24 cellular contexts compared by ENCODE assay signal in the genomic region with DNA sequence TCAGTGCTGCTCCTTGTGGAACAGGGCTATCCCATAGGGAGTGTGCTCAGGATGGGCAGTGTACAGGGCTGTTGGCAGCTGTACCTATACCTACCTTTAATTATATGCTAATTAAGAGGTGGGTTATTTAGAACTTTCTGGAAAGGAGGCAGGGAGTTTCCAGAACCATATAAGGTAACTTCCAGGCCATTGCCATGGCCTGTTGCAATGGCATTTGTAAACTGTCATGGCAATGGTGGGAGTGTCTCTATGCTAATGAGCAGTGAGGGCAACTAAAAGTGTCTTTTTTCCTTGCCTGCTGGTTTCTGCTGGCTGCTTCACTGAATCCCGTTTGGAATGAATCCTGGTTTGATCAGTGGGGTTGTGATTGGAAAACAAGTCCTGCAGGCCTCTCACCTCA. TPM values are rescaled to one million over a fixed set of nuclear protein-coding genes. Genes with fewer than 3 reads are reported as not detected.
DNase-seq lines count a peak whose midpoint lies in the region; FAIRE-seq and TF ChIP-seq lines count a peak whose summit lies in the region.
"Had no signal": no experiment of that assay in that cellular context is flagged by ENCODE, and none has a peak within 500 bp of the region (broad histone marks: within the 10 kb centered on the region; RNA-seq: fewer than 3 reads in every experiment).

No MANE protein-coding gene starts in this region.

- DNase-seq in CD14-positive monocyte (ENCODE audit: low spot score) (no peak), colonic mucosa (no peak), head of caudate nucleus (no peak), small intestine (no peak), sigmoid colon (no peak), NK-92 (lab: John Stamatoyannopoulos, UW; ENCODE audit: unreplicated experiment) (no peak)
- DNase-seq: 8988T, AML-193, C1 segment of cervical spinal cord, DMS79, KBM-7, MM.1S, NCI-H1105 treated with DMSO at 0.1 percent for 48 hours, NCI-H1694, NCI-H2081, NCI-H2171, NCI-H446, NCI-H526 treated with DMSO at 0.1 percent for 48 hours, PC-3, Right ventricle myocardium superior had no signal

- TF ChIP-seq RAD21 in Ishikawa (IDR thresholded peaks at IDR 0.05; ENCODE audit: low read depth), result no peak

- H3K27ac ChIP-seq in colonic mucosa (peak overlapping the region; percentile 12), mucosa of rectum (ENCODE audit: low read depth in 2 of 2, low read length in 2 of 2) (peak overlapping the region; percentile 33 to 52), small intestine (ENCODE audit: low read depth in 1 of 2, low read length in 1 of 2) (no peak overlapping the region), sigmoid colon (no peak overlapping the region)

- TF ChIP-seq EP300 in Ishikawa (IDR thresholded peaks at IDR 0.05; ENCODE audit: borderline replicate concordance) (no peak), sigmoid colon (IDR thresholded peaks at IDR 0.05) (no peak)

- intact Hi-C loops in CD14-positive monocyte (cut with micrococcal nuclease) (loop anchor here in 1 of 2 donors (5.0 kb wide), 1 partner anchor 46 kb away; no protein-coding TSS in a partner anchor), colonic mucosa (cut with DNase I) (no loop called here), head of caudate nucleus (cut with DNase I) (no loop called here), sigmoid colon (cut with DNase I) (no loop called here)

- no peak overlapping the region for H3K9ac ChIP-seq in colonic mucosa (ENCODE audit: low read depth in 2 of 2, low read length in 2 of 2)
- no peak overlapping the region for H3K9ac ChIP-seq in mucosa of rectum (ENCODE audit: low read depth in 1 of 2, low read length in 2 of 2)

- H3K27me3 ChIP-seq in colonic mucosa (no peaks in the 10 kb centered on the region), mucosa of rectum (ENCODE audit: control insufficient read depth in 2 of 2, insufficient read depth in 2 of 2, low read length in 2 of 2) (no peaks in the 10 kb centered on the region), small intestine (ENCODE audit: control insufficient read depth in 2 of 2, insufficient read depth in 2 of 2, low read length in 2 of 2) (no peaks in the 10 kb centered on the region), sigmoid colon (no peaks in the 10 kb centered on the region)

- no peaks in the 10 kb centered on the region for H3K36me3 ChIP-seq in colonic mucosa
- H3K36me3 ChIP-seq in mucosa of rectum (ENCODE audit: control insufficient read depth in 2 of 2, insufficient read depth in 2 of 2, low read length in 2 of 2), result no peaks in the 10 kb centered on the region
- H3K36me3 ChIP-seq in small intestine (ENCODE audit: control insufficient read depth in 2 of 2, insufficient read depth in 2 of 2, low read length in 2 of 2), result no peaks in the 10 kb centered on the region
- H3K36me3 ChIP-seq in sigmoid colon, result no peaks in the 10 kb centered on the region
- H3K36me3 ChIP-seq: HAP-1 had no signal

- no peak overlapping the region for H3K4me3 Mint-ChIP-seq in CD14-positive monocyte

- peaks cover 0 to under 1% (median 0%) of the 10 kb centered on the region in 3 donors for H3K27me3 Mint-ChIP-seq in CD14-positive monocyte (ENCODE audit: low read depth in 3 of 3)

- H3K9me3 Mint-ChIP-seq in CD14-positive monocyte, result no peaks in the 10 kb centered on the region

- no peak for FAIRE-seq in small intestine (lab: Jason Lieb, UNC)
- FAIRE-seq: HepG2 had no signal

- no peak for TF ChIP-seq POLR2A in sigmoid colon (IDR thresholded peaks at IDR 0.05)

- TF ChIP-seq CTCF in CD14-positive monocyte (IDR thresholded peaks at IDR 0.05) (no peak), colonic mucosa (IDR thresholded peaks at IDR 0.05) (no peak), sigmoid colon (IDR thresholded peaks at IDR 0.05) (no peak)

- H3K9me3 ChIP-seq in colonic mucosa, result no peaks in the 10 kb centered on the region
- H3K9me3 ChIP-seq in mucosa of rectum (ENCODE audit: control insufficient read depth in 2 of 2, low read length in 2 of 2), result no peaks in the 10 kb centered on the region
- no peaks in the 10 kb centered on the region for H3K9me3 ChIP-seq in small intestine (ENCODE audit: control insufficient read depth, low read depth)
- H3K9me3 ChIP-seq in sigmoid colon, result no peaks in the 10 kb centered on the region
- H3K9me3 ChIP-seq: HAP-1 had no signal

- H3K36me3 Mint-ChIP-seq in CD14-positive monocyte, result peaks cover 11 to 13% of the 10 kb centered on the region in 2 donors

- H3K27ac Mint-ChIP-seq in CD14-positive monocyte, result peak overlapping the region in 5 of 7 donors; percentile 57 to 86 (median 80)

- H3K4me1 ChIP-seq in colonic mucosa (peaks cover 5% of the 10 kb centered on the region), mucosa of rectum (ENCODE audit: control insufficient read depth in 2 of 2, insufficient read depth in 2 of 2, low read length in 2 of 2) (peaks cover 18 to 21% of the 10 kb centered on the region in 2 donors), small intestine (ENCODE audit: control insufficient read depth in 2 of 2, insufficient read depth in 1 of 2, low read depth in 1 of 2, low read length in 1 of 2) (peaks cover 2 to 3% of the 10 kb centered on the region in 2 donors), sigmoid colon (peaks cover 0 to 20% (median 10%) of the 10 kb centered on the region in 4 donors)
- H3K4me1 ChIP-seq: HAP-1 had no signal

- peaks cover 36% of the 10 kb centered on the region for H3K4me1 Mint-ChIP-seq in CD14-positive monocyte

- WGBS in small intestine, 3 donors, result 50 to 74% (median 63%) methylated on average over 1 of the region's 1 CpG
- WGBS in sigmoid colon, 2 donors, result 34 to 74% methylated on average over 1 of the region's 1 CpG

- H3K4me3 ChIP-seq in colonic mucosa (no peak overlapping the region), mucosa of rectum (ENCODE audit: low read length in 2 of 2) (no peak overlapping the region), small intestine (ENCODE audit: low read depth in 1 of 2, low read length in 2 of 2) (no peak overlapping the region), sigmoid colon (no peak overlapping the region)
- H3K4me3 ChIP-seq: HAP-1 had no signal

TF ChIP-seq in Ishikawa, 13 proteins besides CTCF, POLR2A, EP300 and RAD21:
- TF ChIP-seq, protein P1, sequence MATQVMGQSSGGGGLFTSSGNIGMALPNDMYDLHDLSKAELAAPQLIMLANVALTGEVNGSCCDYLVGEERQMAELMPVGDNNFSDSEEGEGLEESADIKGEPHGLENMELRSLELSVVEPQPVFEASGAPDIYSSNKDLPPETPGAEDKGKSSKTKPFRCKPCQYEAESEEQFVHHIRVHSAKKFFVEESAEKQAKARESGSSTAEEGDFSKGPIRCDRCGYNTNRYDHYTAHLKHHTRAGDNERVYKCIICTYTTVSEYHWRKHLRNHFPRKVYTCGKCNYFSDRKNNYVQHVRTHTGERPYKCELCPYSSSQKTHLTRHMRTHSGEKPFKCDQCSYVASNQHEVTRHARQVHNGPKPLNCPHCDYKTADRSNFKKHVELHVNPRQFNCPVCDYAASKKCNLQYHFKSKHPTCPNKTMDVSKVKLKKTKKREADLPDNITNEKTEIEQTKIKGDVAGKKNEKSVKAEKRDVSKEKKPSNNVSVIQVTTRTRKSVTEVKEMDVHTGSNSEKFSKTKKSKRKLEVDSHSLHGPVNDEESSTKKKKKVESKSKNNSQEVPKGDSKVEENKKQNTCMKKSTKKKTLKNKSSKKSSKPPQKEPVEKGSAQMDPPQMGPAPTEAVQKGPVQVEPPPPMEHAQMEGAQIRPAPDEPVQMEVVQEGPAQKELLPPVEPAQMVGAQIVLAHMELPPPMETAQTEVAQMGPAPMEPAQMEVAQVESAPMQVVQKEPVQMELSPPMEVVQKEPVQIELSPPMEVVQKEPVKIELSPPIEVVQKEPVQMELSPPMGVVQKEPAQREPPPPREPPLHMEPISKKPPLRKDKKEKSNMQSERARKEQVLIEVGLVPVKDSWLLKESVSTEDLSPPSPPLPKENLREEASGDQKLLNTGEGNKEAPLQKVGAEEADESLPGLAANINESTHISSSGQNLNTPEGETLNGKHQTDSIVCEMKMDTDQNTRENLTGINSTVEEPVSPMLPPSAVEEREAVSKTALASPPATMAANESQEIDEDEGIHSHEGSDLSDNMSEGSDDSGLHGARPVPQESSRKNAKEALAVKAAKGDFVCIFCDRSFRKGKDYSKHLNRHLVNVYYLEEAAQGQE (IDR thresholded peaks at IDR 0.05; ENCODE audit: low read depth), result no peak
- TF ChIP-seq CEBPB (IDR thresholded peaks at IDR 0.05), result peak; percentile 36; the same call in 1 of the 2 replicates

RNA-seq across cellular contexts. Expression of gene ARHGAP26, which starts 2.3 kb away (rescaled TPM):
- polyA plus RNA-seq in CD14-positive monocyte, result 10 to 100 TPM; 26.5 to 28.7 TPM
- 10 to 100 TPM; 59.1 to 74.0 TPM for total RNA-seq in colonic mucosa
- 10 to 100 TPM in 2 of 3 donors, 1 to 10 TPM in 1; 7.6 to 12.3 (median 10.7) TPM for polyA plus RNA-seq in small intestine
- 10 to 100 TPM; 13.3 to 25.5 (median 21.7) TPM for total RNA-seq in sigmoid colon
- 10 to 100 TPM in 1 of 3 donors, 1 to 10 TPM in 2; 5.4 to 19.1 (median 9.0) TPM for polyA plus RNA-seq in sigmoid colon

Comparison
In these comparisons a context has a peak if more than half of its experiments do, and no peak if none do; other contexts are left out.
1. H3K27ac ChIP-seq: peak in colonic mucosa (single experiment) and mucosa of rectum (2 of 2); none in small intestine (0 of 2) and sigmoid colon (0 of 4).